21 cellular contexts compared by ENCODE assay signal in genomic region chr11:43818220-43818619, GRCh38.
DNase-seq lines count a peak whose midpoint lies in the region; ATAC-seq, FAIRE-seq and TF ChIP-seq lines count a peak whose summit lies in the region.
"Had no signal": no experiment of that assay in that cellular context is flagged by ENCODE, and none has a peak within 500 bp of the region (broad histone marks: within the 10 kb centered on the region; RNA-seq: fewer than 3 reads in every experiment).

No MANE protein-coding gene starts in this region.

- H3K27ac ChIP-seq in IMR-90 (ENCODE audit: insufficient read depth, low read length) (no peak overlapping the region), small intestine (ENCODE audit: low read depth in 1 of 2, low read length in 1 of 2) (no peak overlapping the region), ascending aorta (no peak overlapping the region)
- H3K27ac ChIP-seq: BLaER1, SJSA1 had no signal

- no peak for FAIRE-seq in small intestine (lab: Jason Lieb, UNC)
- FAIRE-seq: D721Med, GM19239, HTR-8/SVneo had no signal

- POLR2A ChIA-PET in IMR-90 (lab: Charles Lee; ENCODE audit: unreplicated experiment) = no interaction called here

- DNase-seq in EH (ENCODE audit: low read depth) (peak; percentile 83), IMR-90 (peak; percentile 57), amniotic stem cell (lab: John Stamatoyannopoulos, UW) (peak; percentile 48), fibroblast of the aortic adventitia (ENCODE audit: low read depth) (peak; percentile 19), lower leg skin (ENCODE audit: low spot score in 2 of 2) (no peak), small intestine (no peak), DMS79 (lab: John Stamatoyannopoulos, UW) (no peak), ascending aorta (ENCODE audit: low spot score in 2 of 2) (no peak)
- DNase-seq: CD8-positive, alpha-beta memory T cell; DND-41; H9; NCI-H1417; NCI-H187 treated with DMSO at 0.1 percent for 48 hours; NCI-H446; NCI-H69; RPMI8226 had no signal

- H3K23ac ChIP-seq in IMR-90 (ENCODE audit: low read depth, low read length) = no peak overlapping the region

- intact Hi-C loops in IMR-90 (cut with micrococcal nuclease) = no loop called here
- intact Hi-C loops in lower leg skin (cut with DNase I; ENCODE audit: low total_unique reads) = no loop called here
- intact Hi-C loops in ascending aorta (cut with DNase I) = no loop called here

- no peak overlapping the region for H4K5ac ChIP-seq in IMR-90 (ENCODE audit: low read depth, low read length)

- H3K79me1 ChIP-seq in IMR-90 (ENCODE audit: low read depth in 1 of 2, low read length in 2 of 2) = peaks cover 0 to 3% of the 10 kb centered on the region in 2 experiments; a peak in 2 of 4 replicates

- no peak overlapping the region for H2AK9ac ChIP-seq in IMR-90 (replicated peaks; ENCODE audit: low read depth, low read length, poor library complexity)

- H3K56ac ChIP-seq in IMR-90 (ENCODE audit: extremely low read depth, insufficient read depth, low read length) = no peak overlapping the region

- no peak for TF ChIP-seq POLR2A in IMR-90 (IDR thresholded peaks at IDR 0.05; ENCODE audit: low read depth, low read length)
- TF ChIP-seq POLR2A in lower leg skin (IDR thresholded peaks at IDR 0.05) = no peak

- H3K9me3 ChIP-seq in IMR-90 (ENCODE audit: control insufficient read depth, insufficient read depth, low read length) (no peaks in the 10 kb centered on the region), small intestine (ENCODE audit: control insufficient read depth, low read depth) (no peaks in the 10 kb centered on the region), ascending aorta (no peaks in the 10 kb centered on the region)
- H3K9me3 ChIP-seq: BLaER1, SJSA1 had no signal

- no peak overlapping the region for H2BK15ac ChIP-seq in IMR-90 (ENCODE audit: low read depth, low read length)

- H2BK20ac ChIP-seq in IMR-90 (ENCODE audit: low read depth, low read length) = no peak overlapping the region

- dilution Hi-C loops in IMR-90 (cut with HindIII; ENCODE audit: low sequenced_read_pairs, unreplicated experiment) = no loop called here

- no peak overlapping the region for H3K4me2 ChIP-seq in IMR-90 (ENCODE audit: low read depth, low read length)
- H3K4me2 ChIP-seq: BLaER1 had no signal

- CTCF ChIA-PET in IMR-90 (lab: Yijun Ruan, JAX) = no interaction called here

- no peak for TF ChIP-seq RAD21 in IMR-90 (IDR thresholded peaks at IDR 0.05; ENCODE audit: low read length)

- no peaks in the 10 kb centered on the region for H4K20me1 ChIP-seq in IMR-90 (ENCODE audit: insufficient read depth, low read length)
- H4K20me1 ChIP-seq: BLaER1 had no signal

- peaks cover 3% of the 10 kb centered on the region; the same call in 1 of the 2 replicates for H3K9me1 ChIP-seq in IMR-90 (ENCODE audit: insufficient read depth, low read length)

- H3K18ac ChIP-seq in IMR-90 (ENCODE audit: low read depth, low read length) = no peak overlapping the region

- 0 out of 2 replicates have a peak, but pooled peaks cover 3% of the 10 kb centered on the region for H3K36me3 ChIP-seq in IMR-90 (ENCODE audit: control insufficient read depth, insufficient read depth, low read length)
- H3K36me3 ChIP-seq in small intestine (ENCODE audit: control insufficient read depth in 2 of 2, insufficient read depth in 2 of 2, low read length in 2 of 2) = peaks cover 0 to 6% of the 10 kb centered on the region in 2 donors
- peaks cover 0 to 5% of the 10 kb centered on the region in 2 donors for H3K36me3 ChIP-seq in ascending aorta
- H3K36me3 ChIP-seq: SJSA1 had no signal

- no TSS peak for BruUV-seq in IMR-90 (replicated peaks; lab: Mats Ljungman, UMichigan)

- H3K4ac ChIP-seq in IMR-90 (ENCODE audit: low read depth, low read length) = no peak overlapping the region

- H3K9ac ChIP-seq in IMR-90 (ENCODE audit: low read depth, low read length) = no peak overlapping the region
- H3K9ac ChIP-seq: BLaER1 had no signal

- H4K8ac ChIP-seq in IMR-90 (ENCODE audit: low read depth in 2 of 2, low read length in 2 of 2) = no peak overlapping the region

- H3K4me3 ChIP-seq in IMR-90 (ENCODE audit: insufficient read depth, low read depth, low read length) (no peak overlapping the region), fibroblast of the aortic adventitia (ENCODE audit: low read depth, low read length) (no peak overlapping the region), lower leg skin (ENCODE audit: low read depth, poor library complexity, severe bottlenecking) (no peak overlapping the region), small intestine (ENCODE audit: low read depth in 1 of 2, low read length in 2 of 2) (no peak overlapping the region), ascending aorta (no peak overlapping the region)
- H3K4me3 ChIP-seq: BLaER1, SJSA1 had no signal

- in situ Hi-C loops in IMR-90 (cut with MboI; ENCODE audit: low sequenced_read_pairs) = no loop called here

- H3K4me1 ChIP-seq in IMR-90 (ENCODE audit: control insufficient read depth, insufficient read depth, low read length) (no peaks in the 10 kb centered on the region), small intestine (ENCODE audit: control insufficient read depth in 2 of 2, insufficient read depth in 1 of 2, low read depth in 1 of 2, low read length in 1 of 2) (no peaks in the 10 kb centered on the region), ascending aorta (no peaks in the 10 kb centered on the region)
- H3K4me1 ChIP-seq: BLaER1, SJSA1 had no signal

- H4K91ac ChIP-seq in IMR-90 (ENCODE audit: insufficient read depth, low read depth, low read length) = no peak overlapping the region

- H2BK5ac ChIP-seq in IMR-90 (ENCODE audit: low read depth, low read length, poor library complexity, severe bottlenecking) = no peak overlapping the region

- no peak overlapping the region for H2BK120ac ChIP-seq in IMR-90 (ENCODE audit: low read depth, low read length)

- ATAC-seq in IMR-90 (ENCODE audit: low read depth) = peak; percentile 72

- no peak overlapping the region for H2AFZ ChIP-seq in IMR-90 (replicated peaks; ENCODE audit: low read length, poor library complexity)

- no peak overlapping the region for H2AK5ac ChIP-seq in IMR-90 (ENCODE audit: low read depth, low read length)

- H3K27me3 ChIP-seq in IMR-90 (ENCODE audit: control insufficient read depth, insufficient read depth, low read length) (no peaks in the 10 kb centered on the region), small intestine (ENCODE audit: control insufficient read depth in 2 of 2, insufficient read depth in 2 of 2, low read length in 2 of 2) (no peaks in the 10 kb centered on the region), ascending aorta (no peaks in the 10 kb centered on the region)
- H3K27me3 ChIP-seq: BLaER1, SJSA1 had no signal

- H3K14ac ChIP-seq in IMR-90 (replicated peaks; ENCODE audit: low read depth, low read length) = no peak overlapping the region

- WGBS in IMR-90 (ENCODE audit: extremely low coverage in 2 of 2, insufficient read length in 1 of 2), 2 experiments = no CpG with 5 or more reads among the region's 1 CpG
- WGBS in lower leg skin, 2 donors = 50 to 62% methylated on average over 1 of the region's 1 CpG
- 82 to 91% (median 91%) methylated on average over 1 of the region's 1 CpG for WGBS in small intestine, 3 donors

- no peak for TF ChIP-seq CTCF in IMR-90 (conservative IDR thresholded peaks at IDR 0.05; ENCODE audit: low read depth, low read length)
- TF ChIP-seq CTCF in fibroblast of the aortic adventitia (IDR thresholded peaks at IDR 0.05; ENCODE audit: insufficient read depth, low read length) = no peak
- no peak for TF ChIP-seq CTCF in lower leg skin (IDR thresholded peaks at IDR 0.05)
- no peak for TF ChIP-seq CTCF in ascending aorta (IDR thresholded peaks at IDR 0.05)

TF ChIP-seq in IMR-90, 13 proteins besides CTCF, POLR2A, EP300 and RAD21:
- TF ChIP-seq MAZ (IDR thresholded peaks at IDR 0.05; ENCODE audit: borderline replicate concordance, low read depth, low read length) = no peak
- TF ChIP-seq MXI1 (IDR thresholded peaks at IDR 0.05; ENCODE audit: borderline replicate concordance, low read depth, low read length) = no peak
- TF ChIP-seq MAFK (IDR thresholded peaks at IDR 0.05; ENCODE audit: low read depth, low read length) = no peak
- TF ChIP-seq FOS (IDR thresholded peaks at IDR 0.05; ENCODE audit: low read depth, low read length) = no peak
- no peak for TF ChIP-seq USF2 (IDR thresholded peaks at IDR 0.05; ENCODE audit: low read depth, low read length)
- TF ChIP-seq BHLHE40 (IDR thresholded peaks at IDR 0.05; ENCODE audit: low read depth, low read length) = no peak
- TF ChIP-seq RCOR1 (IDR thresholded peaks at IDR 0.05; ENCODE audit: insufficient replicate concordance, low read length) = no peak
- no peak for TF ChIP-seq CHD1 (IDR thresholded peaks at IDR 0.05; ENCODE audit: low read depth, low read length)
- TF ChIP-seq ELK1 (IDR thresholded peaks at IDR 0.05; ENCODE audit: borderline replicate concordance, low read depth, low read length) = no peak
- TF ChIP-seq NFE2L2 (IDR thresholded peaks at IDR 0.05; ENCODE audit: low read depth, low read length) = no peak
- TF ChIP-seq SMC3 (IDR thresholded peaks at IDR 0.05; ENCODE audit: low read depth, low read length) = no peak
- no peak for TF ChIP-seq RFX5 (IDR thresholded peaks at IDR 0.05; ENCODE audit: low read depth, low read length)
- no peak for TF ChIP-seq CEBPB (IDR thresholded peaks at IDR 0.05; ENCODE audit: low read depth, low read length)

Comparison
In these comparisons a context has a peak if more than half of its experiments do, and no peak if none do; other contexts are left out.
1. DNase-seq: peak in EH (single experiment), IMR-90 (single experiment), amniotic stem cell (single experiment) and fibroblast of the aortic adventitia (single experiment); none in lower leg skin (0 of 2), small intestine (single experiment), DMS79 (single experiment) and ascending aorta (0 of 2).